ENCODE assay signal across 8 cellular contexts in genomic region chr20:50191065-50191565, GRCh38. TPM values are rescaled to one million over a fixed set of nuclear protein-coding genes. Genes with fewer than 3 reads are reported as not detected.
DNase-seq lines count a peak whose midpoint lies in the region; ATAC-seq and TF ChIP-seq lines count a peak whose summit lies in the region.

No MANE protein-coding gene starts in this region.

- peak overlapping the region; percentile 76 for H4K91ac ChIP-seq in trophoblast cell (ENCODE audit: low read depth, low read length)

- H2AK5ac ChIP-seq in trophoblast cell (ENCODE audit: low read length), result no peak overlapping the region

- peak overlapping the region; percentile 24 for H3K4ac ChIP-seq in trophoblast cell (ENCODE audit: low read depth, low read length)

- peak overlapping the region; percentile 85 for H2BK5ac ChIP-seq in trophoblast cell (ENCODE audit: low read depth, low read length, poor library complexity)

- H2AFZ ChIP-seq in PC-9 (no peak overlapping the region), trophoblast cell (ENCODE audit: insufficient read depth, low read length, poor library complexity) (peak overlapping the region; percentile 5)

- H3K4me2 ChIP-seq in PC-9 (peak overlapping the region; percentile 80; the same call in 1 of the 2 replicates), trophoblast cell (ENCODE audit: low read length) (peak overlapping the region; percentile 84)

- DNase-seq in GM13976 (ENCODE audit: low spot score) (peak; percentile 60), PC-9 (peak in 1 of 2 experiments; percentile 72), germinal center (ENCODE audit: low spot score) (peak; percentile 39), trophoblast cell (no peak), uterus (peak in 1 of 2 donors; percentile 61), hippocampal formation (lab: John Stamatoyannopoulos, UW) (no peak)
- DNase-seq in activated effector memory CD4-positive, alpha-beta T cell treated with Interleukin-2 at 50 U/mL for 16 hours, result peak; percentile 59

- CTCF ChIA-PET in PC-9 (lab: Charles Lee), result interaction anchor here (0.7 kb wide), 2 partner anchors 19 to 54 kb away, joined by 17 to 23 read pairs; no protein-coding TSS in a partner anchor

- peaks cover 30% of the 10 kb centered on the region for H3K79me1 ChIP-seq in trophoblast cell (ENCODE audit: low read length)

- WGBS in trophoblast cell (ENCODE audit: extremely low coverage, insufficient coverage, insufficient read length), result no CpG with 5 or more reads among the region's 73 CpGs

- H3K9ac ChIP-seq in trophoblast cell (ENCODE audit: low read length), result no peak overlapping the region

- H3K9me3 ChIP-seq in PC-9 (ENCODE audit: insufficient read depth, low read depth) (no peaks in the 10 kb centered on the region), trophoblast cell (ENCODE audit: insufficient read depth, low read depth, low read length) (no peaks in the 10 kb centered on the region), uterus (no peaks in the 10 kb centered on the region)

- H3K79me2 ChIP-seq in PC-9 (ENCODE audit: low read depth), result peaks cover 48% of the 10 kb centered on the region
- H3K79me2 ChIP-seq in trophoblast cell (ENCODE audit: control insufficient read depth, insufficient read depth, low read length, poor library complexity), result peaks cover 19% of the 10 kb centered on the region

- H3K23ac ChIP-seq in trophoblast cell (ENCODE audit: low read length), result no peak overlapping the region

- in situ Hi-C loops in GM13976 (cut with MboI; ENCODE audit: low sequenced_read_pairs, unreplicated experiment), result no loop called here

- H2BK12ac ChIP-seq in trophoblast cell (ENCODE audit: low read length), result no peak overlapping the region

- H3K4me3 ChIP-seq in PC-9, result peak overlapping the region; percentile 88
- H3K4me3 ChIP-seq in trophoblast cell (ENCODE audit: low read depth, low read length), result peak overlapping the region; percentile 93
- peak overlapping the region; percentile 56 to 97 for H3K4me3 ChIP-seq in uterus

- intact Hi-C loops in PC-9 (cut with micrococcal nuclease; ENCODE audit: unreplicated experiment) (loop anchor here (2.0 kb wide), 1 partner anchor 224 kb away; no protein-coding TSS in a partner anchor), uterus (cut with DNase I; ENCODE audit: low total_unique reads) (loop anchor here (10.0 kb wide), 1 partner anchor 94 kb away; no protein-coding TSS in a partner anchor)

- H3K9me2 ChIP-seq in PC-9 (ENCODE audit: insufficient read depth), result no peaks in the 10 kb centered on the region

- POLR2A ChIA-PET in PC-9 (lab: Charles Lee; ENCODE audit: unreplicated experiment), result interaction anchor here (0.6 kb wide), 4 partner anchors 54 to 370 kb away, joined by 3 to 7 read pairs (median 4); no protein-coding TSS in a partner anchor

- H3K27ac ChIP-seq in PC-9, result peak overlapping the region; percentile 99
- peak overlapping the region; percentile 83 for H3K27ac ChIP-seq in trophoblast cell (ENCODE audit: low read depth, low read length)
- H3K27ac ChIP-seq in uterus, result peak overlapping the region; percentile 100

- peak overlapping the region; percentile 25 for H4K8ac ChIP-seq in trophoblast cell (ENCODE audit: low read depth, low read length)

- H3K27me3 ChIP-seq in PC-9 (ENCODE audit: insufficient read depth, low read depth) (no peaks in the 10 kb centered on the region), trophoblast cell (ENCODE audit: insufficient read depth, low read length) (no peaks in the 10 kb centered on the region), uterus (no peaks in the 10 kb centered on the region)

- peaks cover 20% of the 10 kb centered on the region for H4K20me1 ChIP-seq in PC-9 (ENCODE audit: insufficient read depth)

- TF ChIP-seq POLR2A in uterus (IDR thresholded peaks at IDR 0.05), result no peak

- H3K36me3 ChIP-seq in PC-9 (ENCODE audit: low read depth) (peaks cover 29% of the 10 kb centered on the region), trophoblast cell (ENCODE audit: control insufficient read depth in 1 of 2, insufficient read depth in 2 of 2, low read length in 2 of 2) (no peaks in the 10 kb centered on the region), uterus (no peaks in the 10 kb centered on the region)

- ATAC-seq in HG02938 (IDR thresholded peaks at IDR 0.05; ENCODE audit: unreplicated experiment), result peak; percentile 16

- H3F3A ChIP-seq in PC-9 (ENCODE audit: insufficient read depth, low read depth), result peaks cover 79% of the 10 kb centered on the region

- TF ChIP-seq CTCF in GM13976 (IDR thresholded peaks at IDR 0.05; ENCODE audit: borderline replicate concordance, control extremely low read depth, extremely low read depth, insufficient read depth, missing control alignments) (no peak), PC-9 (conservative IDR thresholded peaks at IDR 0.05) (no peak), uterus (IDR thresholded peaks at IDR 0.05) (no peak)

- peak overlapping the region; percentile 61 for H3K18ac ChIP-seq in trophoblast cell (ENCODE audit: low read length)

- no TSS peak for BruUV-seq in PC-9 (replicated peaks; lab: Mats Ljungman, UMichigan)

- H3K4me1 ChIP-seq in PC-9 (replicated peaks; ENCODE audit: insufficient read depth), result peaks cover 55% of the 10 kb centered on the region
- peaks cover 21 to 24% of the 10 kb centered on the region in 2 experiments for H3K4me1 ChIP-seq in trophoblast cell (ENCODE audit: control insufficient read depth in 1 of 2, insufficient read depth in 2 of 2, low read length in 2 of 2)
- H3K4me1 ChIP-seq in uterus, result peaks cover 0 to 4% of the 10 kb centered on the region in 2 donors

- H2BK120ac ChIP-seq in trophoblast cell (ENCODE audit: insufficient read depth, low read length, poor library complexity), result no peak overlapping the region

- H4K12ac ChIP-seq in trophoblast cell (ENCODE audit: low read depth, low read length), result no peak overlapping the region

- peak overlapping the region; percentile 60 for H3K14ac ChIP-seq in trophoblast cell (ENCODE audit: low read length)

RNA-seq across cellular contexts. Expression of gene CEBPB, which starts 0.5 kb away (rescaled TPM):
- total RNA-seq in PC-9 (2021) (112 and 117 TPM in 2 replicates), uterus (100 to 1,000 TPM in 1 of 4 donors, 10 to 100 TPM in 3; 15.6 to 100 (median 59.9) TPM)
- 167 and 177 TPM in 2 replicates for polyA plus RNA-seq in trophoblast cell (2013)

RNA-seq across cellular contexts. Expression of gene PEDS1, which starts 37.6 kb away (rescaled TPM):
- 34.8 and 37.7 TPM in 2 replicates for total RNA-seq in PC-9 (2021)
- polyA plus RNA-seq in trophoblast cell (2013), result 132 and 134 TPM in 2 replicates
- 10 to 100 TPM in 1 of 4 donors, 1 to 10 TPM in 3; 1.5 to 19.8 (median 6.1) TPM for total RNA-seq in uterus

Comparison
In these comparisons a context has a peak if more than half of its experiments do, and no peak if none do; other contexts are left out.
1. DNase-seq: peak in GM13976 (single experiment), activated effector memory CD4-positive, alpha-beta T cell treated with Interleukin-2 at 50 U/mL for 16 hours (single experiment) and germinal center (single experiment); none in trophoblast cell (0 of 2) and hippocampal formation (0 of 2).
2. Peak in every context shown above with its lines, with median percentiles within 50 percentile points of each other: H3K27ac ChIP-seq and H3K4me3 ChIP-seq.